ENCODE assay signal across 13 cellular contexts in the genomic region with DNA sequence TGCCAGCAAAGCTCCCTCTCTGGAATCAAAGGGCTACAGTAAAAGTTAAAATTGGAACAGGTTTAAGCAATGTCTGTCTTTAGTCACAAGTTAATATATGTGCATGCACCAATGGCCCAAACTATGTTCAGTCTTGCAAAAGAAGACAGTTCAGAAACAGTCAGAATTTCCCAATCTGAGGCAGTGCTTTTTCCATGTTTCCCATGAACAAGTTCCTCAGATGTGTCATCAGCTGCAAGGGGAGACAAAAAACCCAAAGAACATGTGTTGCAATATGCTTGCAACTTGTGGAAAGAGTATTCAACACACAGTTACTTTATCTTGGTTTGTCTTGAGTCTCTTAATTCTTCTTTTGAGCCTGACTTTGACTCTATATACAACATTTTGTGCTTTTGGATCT.
DNase-seq lines count a peak whose midpoint lies in the region; ATAC-seq and TF ChIP-seq lines count a peak whose summit lies in the region.
"Had no signal": no experiment of that assay in that cellular context is flagged by ENCODE, and none has a peak within 500 bp of the region (broad histone marks: within the 10 kb centered on the region; RNA-seq: fewer than 3 reads in every experiment).

No MANE protein-coding gene starts in this region.

- peak; percentile 74 for ATAC-seq in IMR-90 (ENCODE audit: low read depth)
- ATAC-seq in Right ventricle myocardium superior (ENCODE audit: poor library complexity) = no peak
- ATAC-seq in WTC11 = no peak
- ATAC-seq: mucosa of descending colon had no signal

- H3K4ac ChIP-seq in IMR-90 (ENCODE audit: low read depth, low read length) = no peak overlapping the region

- H3K9me3 Mint-ChIP-seq in WTC11 = no peaks in the 10 kb centered on the region
- H3K9me3 Mint-ChIP-seq: activated naive CD4-positive, alpha-beta T cell treated with anti-CD3 and anti-CD28 coated beads for 36 hours had no signal

- H3K36me3 Mint-ChIP-seq in WTC11 = no peaks in the 10 kb centered on the region

- H3K36me3 ChIP-seq in IMR-90 (ENCODE audit: control insufficient read depth, insufficient read depth, low read length) = no peaks in the 10 kb centered on the region

- H3K27me3 Mint-ChIP-seq in WTC11 (ENCODE audit: low read depth) = no peaks in the 10 kb centered on the region

- no peak overlapping the region for H2AK5ac ChIP-seq in IMR-90 (ENCODE audit: low read depth, low read length)

- no peak overlapping the region for H3K9ac ChIP-seq in IMR-90 (ENCODE audit: low read depth, low read length)

- H2BK20ac ChIP-seq in IMR-90 (ENCODE audit: low read depth, low read length) = no peak overlapping the region

- POLR2A ChIA-PET in AG04450 (lab: Yijun Ruan, JAX) = interaction anchor here (1.2 kb wide), 1 partner anchor 801 kb away, joined by 5 read pairs; a partner anchor contains a TSS
- POLR2A ChIA-PET in IMR-90 (lab: Charles Lee; ENCODE audit: unreplicated experiment) = no interaction called here
- POLR2A ChIA-PET in WTC11 (lab: Charles Lee) = interaction anchor here (0.6 kb wide), 1 partner anchor 11 kb away, joined by 3 read pairs; no protein-coding TSS in a partner anchor

- no peak overlapping the region for H3K23ac ChIP-seq in IMR-90 (ENCODE audit: low read depth, low read length)

- no peak overlapping the region for H2AK9ac ChIP-seq in IMR-90 (replicated peaks; ENCODE audit: low read depth, low read length, poor library complexity)

- intact Hi-C loops in IMR-90 (cut with micrococcal nuclease) (no loop called here), Right ventricle myocardium superior (cut with DNase I) (no loop called here)

- in situ Hi-C loops in IMR-90 (cut with MboI; ENCODE audit: low sequenced_read_pairs) = loop anchor here (25.0 kb wide), 1 partner anchor 811 kb away; a partner anchor contains a TSS

- no peaks in the 10 kb centered on the region for H3K27me3 ChIP-seq in AG04450 (ENCODE audit: control insufficient read depth, insufficient read depth, low read length)
- H3K27me3 ChIP-seq in IMR-90 (ENCODE audit: control insufficient read depth, insufficient read depth, low read length) = no peaks in the 10 kb centered on the region

- CTCF ChIA-PET in AG04450 (lab: Charles Lee) (interaction anchor here (0.6 to 3.2 kb wide), 2 partner anchors 10 to 47 kb away, joined by 3 to 25 read pairs; no protein-coding TSS in a partner anchor), IMR-90 (lab: Yijun Ruan, JAX) (no interaction called here), WTC11 (lab: Charles Lee) (no interaction called here)

- TF ChIP-seq RAD21 in IMR-90 (IDR thresholded peaks at IDR 0.05; ENCODE audit: low read length) = no peak

- no peak overlapping the region for H3K56ac ChIP-seq in IMR-90 (ENCODE audit: extremely low read depth, insufficient read depth, low read length)

- peak; percentile 85 for DNase-seq in AG04450 (ENCODE audit: low read depth, low spot score)
- peak; percentile 96 for DNase-seq in IMR-90
- DNase-seq in amniotic stem cell (lab: John Stamatoyannopoulos, UW) = peak; percentile 50
- peak; percentile 71 for DNase-seq in foreskin melanocyte
- DNase-seq in activated CD4-positive, alpha-beta T cell treated with anti-CD3 and anti-CD28 coated beads, Interleukin-2, amount 50 U/mL, for 48 hours = no peak
- DNase-seq in Right ventricle myocardium superior = no peak
- DNase-seq in central memory CD4-positive, alpha-beta T cell = no peak
- no peak for DNase-seq in WTC11 (ENCODE audit: low spot score)
- DNase-seq: activated naive CD4-positive, alpha-beta T cell treated with anti-CD3 and anti-CD28 coated beads for 36 hours; effector CD4-positive, alpha-beta T cell; mucosa of descending colon; NCI-H1105; NCI-H748 treated with DMSO at 0.1 percent for 48 hours had no signal

- no peak overlapping the region for H4K8ac ChIP-seq in IMR-90 (ENCODE audit: low read depth in 2 of 2, low read length in 2 of 2)

- H2BK120ac ChIP-seq in IMR-90 (ENCODE audit: low read depth, low read length) = no peak overlapping the region

- no peak overlapping the region for H2AFZ ChIP-seq in IMR-90 (replicated peaks; ENCODE audit: low read length, poor library complexity)

- no peak overlapping the region for H4K5ac ChIP-seq in IMR-90 (ENCODE audit: low read depth, low read length)

- no peak for TF ChIP-seq POLR2A in IMR-90 (IDR thresholded peaks at IDR 0.05; ENCODE audit: low read depth, low read length)

- H3K9me3 ChIP-seq in AG04450 (ENCODE audit: control insufficient read depth, insufficient read depth, low read length) (no peaks in the 10 kb centered on the region), IMR-90 (ENCODE audit: control insufficient read depth, insufficient read depth, low read length) (no peaks in the 10 kb centered on the region)
- H3K9me3 ChIP-seq: mucosa of descending colon had no signal

- H4K20me1 ChIP-seq in IMR-90 (ENCODE audit: insufficient read depth, low read length) = no peaks in the 10 kb centered on the region

- no peak overlapping the region for H2BK5ac ChIP-seq in IMR-90 (ENCODE audit: low read depth, low read length, poor library complexity, severe bottlenecking)

- no peak overlapping the region for H3K14ac ChIP-seq in IMR-90 (replicated peaks; ENCODE audit: low read depth, low read length)

- TF ChIP-seq CTCF in AG04450 (IDR thresholded peaks at IDR 0.05; ENCODE audit: low read depth, low read length) (no peak), IMR-90 (conservative IDR thresholded peaks at IDR 0.05; ENCODE audit: low read depth, low read length) (no peak), WTC11 (IDR thresholded peaks at IDR 0.05) (no peak)

- H2BK15ac ChIP-seq in IMR-90 (ENCODE audit: low read depth, low read length) = no peak overlapping the region

- dilution Hi-C loops in IMR-90 (cut with HindIII; ENCODE audit: low sequenced_read_pairs, unreplicated experiment) = no loop called here

- no peak overlapping the region for H3K18ac ChIP-seq in IMR-90 (ENCODE audit: low read depth, low read length)

- H3K79me1 ChIP-seq in IMR-90 (ENCODE audit: low read depth in 1 of 2, low read length in 2 of 2) = no peaks in the 10 kb centered on the region

- H3K4me3 ChIP-seq in AG04450 (ENCODE audit: low read depth, low read length) (no peak overlapping the region), IMR-90 (ENCODE audit: insufficient read depth, low read depth, low read length) (no peak overlapping the region)
- H3K4me3 ChIP-seq: mucosa of descending colon had no signal

- no peak overlapping the region for H3K27ac Mint-ChIP-seq in WTC11
- H3K27ac Mint-ChIP-seq: activated naive CD4-positive, alpha-beta T cell treated with anti-CD3 and anti-CD28 coated beads for 36 hours had no signal

- no peak overlapping the region for H3K4me2 ChIP-seq in IMR-90 (ENCODE audit: low read depth, low read length)

- H3K27ac ChIP-seq in AG04450 (ENCODE audit: low read depth, low read length) (no peak overlapping the region), IMR-90 (ENCODE audit: insufficient read depth, low read length) (no peak overlapping the region)

- no peak overlapping the region for H3K4me3 Mint-ChIP-seq in WTC11
- H3K4me3 Mint-ChIP-seq: activated naive CD4-positive, alpha-beta T cell treated with anti-CD3 and anti-CD28 coated beads for 36 hours had no signal

- H3K4me1 Mint-ChIP-seq in WTC11 = no peaks in the 10 kb centered on the region

- H3K4me1 ChIP-seq in IMR-90 (ENCODE audit: control insufficient read depth, insufficient read depth, low read length) = peaks cover 4% of the 10 kb centered on the region

- no peak overlapping the region for H4K91ac ChIP-seq in IMR-90 (ENCODE audit: insufficient read depth, low read depth, low read length)

- H3K9me1 ChIP-seq in IMR-90 (ENCODE audit: insufficient read depth, low read length) = no peaks in the 10 kb centered on the region

- BruUV-seq in IMR-90 (replicated peaks; lab: Mats Ljungman, UMichigan) = no TSS peak

TF ChIP-seq in IMR-90, 13 proteins besides CTCF, POLR2A, EP300 and RAD21 (continues in another document):
- TF ChIP-seq MAFK (IDR thresholded peaks at IDR 0.05; ENCODE audit: low read depth, low read length) (no peak), MAZ (IDR thresholded peaks at IDR 0.05; ENCODE audit: borderline replicate concordance, low read depth, low read length) (no peak), FOS (IDR thresholded peaks at IDR 0.05; ENCODE audit: low read depth, low read length) (peak; percentile 73), CEBPB (IDR thresholded peaks at IDR 0.05; ENCODE audit: low read depth, low read length) (peak; percentile 99), SMC3 (IDR thresholded peaks at IDR 0.05; ENCODE audit: low read depth, low read length) (no peak), RCOR1 (IDR thresholded peaks at IDR 0.05; ENCODE audit: insufficient replicate concordance, low read length) (no peak), CHD1 (IDR thresholded peaks at IDR 0.05; ENCODE audit: low read depth, low read length) (no peak)

TF ChIP-seq in WTC11, 78 proteins besides CTCF, POLR2A, EP300 and RAD21 (continues in another document):
- TF ChIP-seq, protein P1, sequence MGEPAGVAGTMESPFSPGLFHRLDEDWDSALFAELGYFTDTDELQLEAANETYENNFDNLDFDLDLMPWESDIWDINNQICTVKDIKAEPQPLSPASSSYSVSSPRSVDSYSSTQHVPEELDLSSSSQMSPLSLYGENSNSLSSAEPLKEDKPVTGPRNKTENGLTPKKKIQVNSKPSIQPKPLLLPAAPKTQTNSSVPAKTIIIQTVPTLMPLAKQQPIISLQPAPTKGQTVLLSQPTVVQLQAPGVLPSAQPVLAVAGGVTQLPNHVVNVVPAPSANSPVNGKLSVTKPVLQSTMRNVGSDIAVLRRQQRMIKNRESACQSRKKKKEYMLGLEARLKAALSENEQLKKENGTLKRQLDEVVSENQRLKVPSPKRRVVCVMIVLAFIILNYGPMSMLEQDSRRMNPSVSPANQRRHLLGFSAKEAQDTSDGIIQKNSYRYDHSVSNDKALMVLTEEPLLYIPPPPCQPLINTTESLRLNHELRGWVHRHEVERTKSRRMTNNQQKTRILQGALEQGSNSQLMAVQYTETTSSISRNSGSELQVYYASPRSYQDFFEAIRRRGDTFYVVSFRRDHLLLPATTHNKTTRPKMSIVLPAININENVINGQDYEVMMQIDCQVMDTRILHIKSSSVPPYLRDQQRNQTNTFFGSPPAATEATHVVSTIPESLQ (CRISPR knock-in tag; IDR thresholded peaks at IDR 0.05) = no peak
- no peak for TF ChIP-seq SMAD3 (CRISPR knock-in tag; IDR thresholded peaks at IDR 0.05; ENCODE audit: borderline replicate concordance)
- no peak for TF ChIP-seq IRF2 (CRISPR knock-in tag; IDR thresholded peaks at IDR 0.05; ENCODE audit: borderline replicate concordance, low read depth)
- TF ChIP-seq, protein P2, sequence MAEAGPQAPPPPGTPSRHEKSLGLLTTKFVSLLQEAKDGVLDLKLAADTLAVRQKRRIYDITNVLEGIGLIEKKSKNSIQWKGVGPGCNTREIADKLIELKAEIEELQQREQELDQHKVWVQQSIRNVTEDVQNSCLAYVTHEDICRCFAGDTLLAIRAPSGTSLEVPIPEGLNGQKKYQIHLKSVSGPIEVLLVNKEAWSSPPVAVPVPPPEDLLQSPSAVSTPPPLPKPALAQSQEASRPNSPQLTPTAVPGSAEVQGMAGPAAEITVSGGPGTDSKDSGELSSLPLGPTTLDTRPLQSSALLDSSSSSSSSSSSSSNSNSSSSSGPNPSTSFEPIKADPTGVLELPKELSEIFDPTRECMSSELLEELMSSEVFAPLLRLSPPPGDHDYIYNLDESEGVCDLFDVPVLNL (CRISPR knock-in tag; IDR thresholded peaks at IDR 0.05; ENCODE audit: borderline replicate concordance, low read depth) = no peak

Comparison
In these comparisons a context has a peak if more than half of its experiments do, and no peak if none do; other contexts are left out.
1. DNase-seq: peak in AG04450 (single experiment), IMR-90 (single experiment), amniotic stem cell (single experiment) and foreskin melanocyte (single experiment); none in activated CD4-positive, alpha-beta T cell treated with anti-CD3 and anti-CD28 coated beads, Interleukin-2, amount 50 U/mL, for 48 hours (0 of 2), Right ventricle myocardium superior (single experiment), central memory CD4-positive, alpha-beta T cell (single experiment) and WTC11 (single experiment).